ENCODE assay signal across 1 cellular context in the genomic region with DNA sequence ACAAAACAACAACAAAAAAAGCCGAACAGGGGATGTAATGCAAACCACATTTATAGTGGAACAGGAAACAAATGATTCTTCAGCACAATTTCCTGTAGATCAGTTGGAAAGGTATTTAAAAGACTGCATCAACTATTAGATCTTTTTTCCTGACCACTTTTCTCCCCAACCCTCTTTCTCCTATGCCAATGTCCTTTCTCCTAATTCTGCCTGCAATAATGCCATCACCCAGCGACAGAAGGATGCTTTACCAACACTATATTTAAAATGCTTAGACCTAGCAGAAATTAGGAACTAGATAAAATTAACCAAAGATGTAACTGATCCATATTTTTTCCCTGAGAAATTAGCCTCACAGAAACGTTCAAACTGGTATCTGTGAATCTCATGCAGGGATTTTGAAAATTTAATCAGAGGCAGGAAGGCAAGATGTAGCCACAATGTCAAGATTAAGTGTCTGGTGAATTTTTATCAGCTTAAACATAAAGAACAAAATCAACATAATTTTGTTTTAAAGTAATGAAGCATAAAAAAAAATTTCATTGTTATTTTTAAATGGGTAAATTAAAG.
TF ChIP-seq lines count a peak whose summit lies in the region.

No MANE protein-coding gene starts in this region.

TF ChIP-seq in endothelial cell of umbilical vein, 7 proteins besides CTCF, POLR2A, EP300 and RAD21:
- TF ChIP-seq POLR2AphosphoS5 (IDR thresholded peaks at IDR 0.05; ENCODE audit: insufficient read depth, low read depth, low read length), result no peak
- TF ChIP-seq JUN (IDR thresholded peaks at IDR 0.05; ENCODE audit: borderline replicate concordance, insufficient read depth, insufficient read length, low read depth), result no peak
- no peak for TF ChIP-seq GATA2 (IDR thresholded peaks at IDR 0.05; ENCODE audit: insufficient read depth, insufficient read length, low read depth, low read length)
